In the genomic region with DNA sequence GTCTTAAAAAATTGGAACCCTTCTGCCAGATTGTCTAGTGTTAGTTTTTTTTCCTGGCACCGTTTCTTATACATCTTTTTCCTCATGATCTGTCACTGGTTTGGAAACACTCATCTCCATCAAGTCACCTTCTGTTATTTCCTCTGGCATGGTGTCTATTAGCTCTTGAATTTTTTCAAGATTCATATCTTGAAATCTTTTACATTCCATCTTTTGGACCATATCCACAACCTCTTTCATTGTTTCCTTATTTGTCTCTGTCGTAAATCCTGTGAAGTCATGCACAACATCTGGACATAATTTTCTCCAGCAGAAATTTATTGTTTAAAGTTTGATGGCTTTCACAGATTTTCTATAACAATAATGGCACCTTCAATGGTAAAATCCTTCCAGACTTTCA, we compare ENCODE assay signal across 2 cellular contexts.
TF ChIP-seq lines count a peak whose summit lies in the region.

No MANE protein-coding gene starts in this region.

TF ChIP-seq in SK-N-SH, 30 proteins besides CTCF, POLR2A, EP300 and RAD21 (continued from another document):
- TF ChIP-seq, protein P1, sequence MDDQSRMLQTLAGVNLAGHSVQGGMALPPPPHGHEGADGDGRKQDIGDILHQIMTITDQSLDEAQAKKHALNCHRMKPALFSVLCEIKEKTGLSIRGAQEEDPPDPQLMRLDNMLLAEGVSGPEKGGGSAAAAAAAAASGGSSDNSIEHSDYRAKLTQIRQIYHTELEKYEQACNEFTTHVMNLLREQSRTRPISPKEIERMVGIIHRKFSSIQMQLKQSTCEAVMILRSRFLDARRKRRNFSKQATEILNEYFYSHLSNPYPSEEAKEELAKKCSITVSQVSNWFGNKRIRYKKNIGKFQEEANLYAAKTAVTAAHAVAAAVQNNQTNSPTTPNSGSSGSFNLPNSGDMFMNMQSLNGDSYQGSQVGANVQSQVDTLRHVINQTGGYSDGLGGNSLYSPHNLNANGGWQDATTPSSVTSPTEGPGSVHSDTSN (IDR thresholded peaks at IDR 0.05), result peak; percentile 46
- TF ChIP-seq, protein P2, sequence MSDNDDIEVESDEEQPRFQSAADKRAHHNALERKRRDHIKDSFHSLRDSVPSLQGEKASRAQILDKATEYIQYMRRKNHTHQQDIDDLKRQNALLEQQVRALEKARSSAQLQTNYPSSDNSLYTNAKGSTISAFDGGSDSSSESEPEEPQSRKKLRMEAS (IDR thresholded peaks at IDR 0.05; ENCODE audit: low read depth), result no peak
- TF ChIP-seq FOSL2 (IDR thresholded peaks at IDR 0.05; ENCODE audit: borderline replicate concordance, low read depth) (no peak), RXRA (IDR thresholded peaks at IDR 0.05; ENCODE audit: borderline replicate concordance, low read depth) (no peak), ELF1 (IDR thresholded peaks at IDR 0.05) (no peak), FOXJ3 (CRISPR knock-in tag; IDR thresholded peaks at IDR 0.05) (no peak), GABPA (IDR thresholded peaks at IDR 0.05; ENCODE audit: low read depth) (no peak), RCOR1 (IDR thresholded peaks at IDR 0.05; ENCODE audit: low read length) (no peak), FOXM1 (IDR thresholded peaks at IDR 0.05; ENCODE audit: low read depth) (no peak), YY1 (IDR thresholded peaks at IDR 0.05; ENCODE audit: low read depth) (no peak), SMC3 (IDR thresholded peaks at IDR 0.05; ENCODE audit: low read depth, low read length) (no peak), NFIC (IDR thresholded peaks at IDR 0.05; ENCODE audit: borderline replicate concordance) (no peak), JUND (IDR thresholded peaks at IDR 0.05) (0 out of 2 replicates have a peak, but pooled peaks have one; percentile 22), EZH2phosphoT487 (IDR thresholded peaks at IDR 0.05; ENCODE audit: borderline replicate concordance, low read depth) (no peak), GATA2 (CRISPR knock-in tag; IDR thresholded peaks at IDR 0.05) (no peak), CHD2 (IDR thresholded peaks at IDR 0.05; ENCODE audit: low read length, partially characterized antibody) (no peak), TAF1 (IDR thresholded peaks at IDR 0.05; ENCODE audit: borderline replicate concordance, low read depth, low read length) (no peak), SIN3A (IDR thresholded peaks at IDR 0.05; ENCODE audit: borderline replicate concordance, low read depth, low read length) (no peak), POLR2AphosphoS5 (IDR thresholded peaks at IDR 0.05; ENCODE audit: low read depth, low read length) (no peak), NRF1 (IDR thresholded peaks at IDR 0.05; ENCODE audit: low read depth, low read length) (no peak), RFX5 (IDR thresholded peaks at IDR 0.05; ENCODE audit: low read length) (no peak), MXI1 (IDR thresholded peaks at IDR 0.05; ENCODE audit: low read depth, low read length) (no peak), MEF2A (IDR thresholded peaks at IDR 0.05; ENCODE audit: borderline replicate concordance, low read depth) (no peak)
- TF ChIP-seq, protein P3, sequence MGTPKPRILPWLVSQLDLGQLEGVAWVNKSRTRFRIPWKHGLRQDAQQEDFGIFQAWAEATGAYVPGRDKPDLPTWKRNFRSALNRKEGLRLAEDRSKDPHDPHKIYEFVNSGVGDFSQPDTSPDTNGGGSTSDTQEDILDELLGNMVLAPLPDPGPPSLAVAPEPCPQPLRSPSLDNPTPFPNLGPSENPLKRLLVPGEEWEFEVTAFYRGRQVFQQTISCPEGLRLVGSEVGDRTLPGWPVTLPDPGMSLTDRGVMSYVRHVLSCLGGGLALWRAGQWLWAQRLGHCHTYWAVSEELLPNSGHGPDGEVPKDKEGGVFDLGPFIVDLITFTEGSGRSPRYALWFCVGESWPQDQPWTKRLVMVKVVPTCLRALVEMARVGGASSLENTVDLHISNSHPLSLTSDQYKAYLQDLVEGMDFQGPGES (IDR thresholded peaks at IDR 0.05; ENCODE audit: low read depth, low read length), result no peak
- TF ChIP-seq, protein P4, sequence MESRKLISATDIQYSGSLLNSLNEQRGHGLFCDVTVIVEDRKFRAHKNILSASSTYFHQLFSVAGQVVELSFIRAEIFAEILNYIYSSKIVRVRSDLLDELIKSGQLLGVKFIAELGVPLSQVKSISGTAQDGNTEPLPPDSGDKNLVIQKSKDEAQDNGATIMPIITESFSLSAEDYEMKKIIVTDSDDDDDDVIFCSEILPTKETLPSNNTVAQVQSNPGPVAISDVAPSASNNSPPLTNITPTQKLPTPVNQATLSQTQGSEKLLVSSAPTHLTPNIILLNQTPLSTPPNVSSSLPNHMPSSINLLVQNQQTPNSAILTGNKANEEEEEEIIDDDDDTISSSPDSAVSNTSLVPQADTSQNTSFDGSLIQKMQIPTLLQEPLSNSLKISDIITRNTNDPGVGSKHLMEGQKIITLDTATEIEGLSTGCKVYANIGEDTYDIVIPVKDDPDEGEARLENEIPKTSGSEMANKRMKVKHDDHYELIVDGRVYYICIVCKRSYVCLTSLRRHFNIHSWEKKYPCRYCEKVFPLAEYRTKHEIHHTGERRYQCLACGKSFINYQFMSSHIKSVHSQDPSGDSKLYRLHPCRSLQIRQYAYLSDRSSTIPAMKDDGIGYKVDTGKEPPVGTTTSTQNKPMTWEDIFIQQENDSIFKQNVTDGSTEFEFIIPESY (IDR thresholded peaks at IDR 0.05; ENCODE audit: borderline replicate concordance, low read depth), result no peak
- TF ChIP-seq, protein P5, sequence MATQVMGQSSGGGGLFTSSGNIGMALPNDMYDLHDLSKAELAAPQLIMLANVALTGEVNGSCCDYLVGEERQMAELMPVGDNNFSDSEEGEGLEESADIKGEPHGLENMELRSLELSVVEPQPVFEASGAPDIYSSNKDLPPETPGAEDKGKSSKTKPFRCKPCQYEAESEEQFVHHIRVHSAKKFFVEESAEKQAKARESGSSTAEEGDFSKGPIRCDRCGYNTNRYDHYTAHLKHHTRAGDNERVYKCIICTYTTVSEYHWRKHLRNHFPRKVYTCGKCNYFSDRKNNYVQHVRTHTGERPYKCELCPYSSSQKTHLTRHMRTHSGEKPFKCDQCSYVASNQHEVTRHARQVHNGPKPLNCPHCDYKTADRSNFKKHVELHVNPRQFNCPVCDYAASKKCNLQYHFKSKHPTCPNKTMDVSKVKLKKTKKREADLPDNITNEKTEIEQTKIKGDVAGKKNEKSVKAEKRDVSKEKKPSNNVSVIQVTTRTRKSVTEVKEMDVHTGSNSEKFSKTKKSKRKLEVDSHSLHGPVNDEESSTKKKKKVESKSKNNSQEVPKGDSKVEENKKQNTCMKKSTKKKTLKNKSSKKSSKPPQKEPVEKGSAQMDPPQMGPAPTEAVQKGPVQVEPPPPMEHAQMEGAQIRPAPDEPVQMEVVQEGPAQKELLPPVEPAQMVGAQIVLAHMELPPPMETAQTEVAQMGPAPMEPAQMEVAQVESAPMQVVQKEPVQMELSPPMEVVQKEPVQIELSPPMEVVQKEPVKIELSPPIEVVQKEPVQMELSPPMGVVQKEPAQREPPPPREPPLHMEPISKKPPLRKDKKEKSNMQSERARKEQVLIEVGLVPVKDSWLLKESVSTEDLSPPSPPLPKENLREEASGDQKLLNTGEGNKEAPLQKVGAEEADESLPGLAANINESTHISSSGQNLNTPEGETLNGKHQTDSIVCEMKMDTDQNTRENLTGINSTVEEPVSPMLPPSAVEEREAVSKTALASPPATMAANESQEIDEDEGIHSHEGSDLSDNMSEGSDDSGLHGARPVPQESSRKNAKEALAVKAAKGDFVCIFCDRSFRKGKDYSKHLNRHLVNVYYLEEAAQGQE (IDR thresholded peaks at IDR 0.05; ENCODE audit: low read depth, low read length), result no peak

TF ChIP-seq in SK-N-SH treated with all-trans-retinoic acid at 6 μM for 48 hours, 23 proteins besides CTCF, POLR2A, EP300 and RAD21 (continued from another document):
- TF ChIP-seq TCF4 (CRISPR knock-in tag; IDR thresholded peaks at IDR 0.05; ENCODE audit: borderline replicate concordance), result no peak
